Comparison of ENCODE assay signal across 19 cellular contexts in genomic region chr12:121448771-121449315, GRCh38.
"Had no signal": no experiment of that assay in that cellular context is flagged by ENCODE, and none has a peak within 500 bp of the region (broad histone marks: within the 10 kb centered on the region; RNA-seq: fewer than 3 reads in every experiment).

No MANE protein-coding gene starts in this region.

- H3K9me3 Mint-ChIP-seq: activated CD4-positive, alpha-beta memory T cell treated with anti-CD3 and anti-CD28 coated beads, Interleukin-2, amount 10 ng/mL, durations not matched to agents 7 days and 5 days; activated naive CD4-positive, alpha-beta T cell treated with anti-CD3 and anti-CD28 coated beads, Interleukin-2, amount 50 U/mL, for 24 hours; activated T-cell treated with anti-CD3 and anti-CD28 coated beads, Interleukin-2, amount 50 U/mL, for 24 hours; natural killer cell had no signal

- H3K27ac Mint-ChIP-seq: activated CD4-positive, alpha-beta memory T cell treated with anti-CD3 and anti-CD28 coated beads, Interleukin-2, amount 10 ng/mL, durations not matched to agents 7 days and 5 days; activated naive CD4-positive, alpha-beta T cell treated with anti-CD3 and anti-CD28 coated beads, Interleukin-2, amount 50 U/mL, for 24 hours; activated T-cell treated with anti-CD3 and anti-CD28 coated beads, Interleukin-2, amount 50 U/mL, for 24 hours had no signal

- FAIRE-seq: colon, endometrium had no signal

- H3K36me3 Mint-ChIP-seq: natural killer cell had no signal

- H3K27me3 Mint-ChIP-seq: activated CD4-positive, alpha-beta memory T cell treated with anti-CD3 and anti-CD28 coated beads, Interleukin-2, amount 10 ng/mL, durations not matched to agents 7 days and 5 days; activated naive CD4-positive, alpha-beta T cell treated with anti-CD3 and anti-CD28 coated beads, Interleukin-2, amount 50 U/mL, for 24 hours; activated T-cell treated with anti-CD3 and anti-CD28 coated beads, Interleukin-2, amount 50 U/mL, for 24 hours had no signal

- H3K9me3 ChIP-seq: esophagus squamous epithelium, left ventricle myocardium inferior, mucosa of descending colon had no signal

- DNase-seq: activated CD4-positive, alpha-beta memory T cell treated with anti-CD3 and anti-CD28 coated beads, Interleukin-2, amount 10 ng/mL, durations not matched to agents 7 days and 5 days; activated CD4-positive, alpha-beta T cell treated with anti-CD3 and anti-CD28 coated beads for 1 hour; activated effector memory CD4-positive, alpha-beta T cell treated with Interleukin-2 at 50 U/mL for 16 hours; activated T-cell treated with anti-CD3 and anti-CD28 coated beads, Interleukin-2, amount 50 U/mL, for 24 hours; caudate nucleus; esophagus squamous epithelium; glutamatergic neuron; hypothalamus; left ventricle myocardium inferior; natural killer cell; nucleus accumbens; stimulated activated CD4-positive, alpha-beta T cell treated with anti-CD3 and anti-CD28 coated beads, Interleukin-4, amount 100 ng/mL, for 1 hour; stimulated activated naive CD8-positive, alpha-beta T cell treated with anti-CD3 and anti-CD28 coated beads, Interleukin-15, Interleukin-2, amounts not matched to agents 100 U/mL and 50 U/mL, for 24 hours; T1000; trophoblast cell had no signal

- H3K4me3 Mint-ChIP-seq: activated CD4-positive, alpha-beta memory T cell treated with anti-CD3 and anti-CD28 coated beads, Interleukin-2, amount 10 ng/mL, durations not matched to agents 7 days and 5 days; activated naive CD4-positive, alpha-beta T cell treated with anti-CD3 and anti-CD28 coated beads, Interleukin-2, amount 50 U/mL, for 24 hours; activated T-cell treated with anti-CD3 and anti-CD28 coated beads, Interleukin-2, amount 50 U/mL, for 24 hours; natural killer cell had no signal

- ATAC-seq: mucosa of descending colon; natural killer cell; stimulated activated naive CD8-positive, alpha-beta T cell treated with anti-CD3 and anti-CD28 coated beads, Interleukin-15, Interleukin-2, amounts not matched to agents 100 U/mL and 50 U/mL, for 24 hours had no signal
